1 cellular context compared by ENCODE assay signal in genomic region chr19:53294786-53295441, GRCh38.
TF ChIP-seq lines count a peak whose summit lies in the region.

No MANE protein-coding gene starts in this region.

TF ChIP-seq in endothelial cell of umbilical vein, 7 proteins besides CTCF, POLR2A, EP300 and RAD21:
- no peak for TF ChIP-seq EZH2 (IDR thresholded peaks at IDR 0.05; ENCODE audit: borderline replicate concordance, low read depth, low read length, severe bottlenecking)
- TF ChIP-seq GATA2 (IDR thresholded peaks at IDR 0.05; ENCODE audit: insufficient read depth, insufficient read length, low read depth, low read length): no peak
- no peak for TF ChIP-seq MAX (IDR thresholded peaks at IDR 0.05; ENCODE audit: insufficient read depth, insufficient read length)
- no peak for TF ChIP-seq JUN (IDR thresholded peaks at IDR 0.05; ENCODE audit: borderline replicate concordance, insufficient read depth, insufficient read length, low read depth)
- no peak for TF ChIP-seq FOS (IDR thresholded peaks at IDR 0.05; ENCODE audit: borderline replicate concordance, insufficient read depth, low read length)
- no peak for TF ChIP-seq POLR2AphosphoS5 (IDR thresholded peaks at IDR 0.05; ENCODE audit: insufficient read depth, low read depth, low read length)
- TF ChIP-seq MYC (IDR thresholded peaks at IDR 0.05; ENCODE audit: low read depth, low read length): no peak
TF ChIP-seq in endothelial cell of umbilical vein: peak in this region for 0.
